Comparison of ENCODE assay signal across 12 cellular contexts in the genomic region with DNA sequence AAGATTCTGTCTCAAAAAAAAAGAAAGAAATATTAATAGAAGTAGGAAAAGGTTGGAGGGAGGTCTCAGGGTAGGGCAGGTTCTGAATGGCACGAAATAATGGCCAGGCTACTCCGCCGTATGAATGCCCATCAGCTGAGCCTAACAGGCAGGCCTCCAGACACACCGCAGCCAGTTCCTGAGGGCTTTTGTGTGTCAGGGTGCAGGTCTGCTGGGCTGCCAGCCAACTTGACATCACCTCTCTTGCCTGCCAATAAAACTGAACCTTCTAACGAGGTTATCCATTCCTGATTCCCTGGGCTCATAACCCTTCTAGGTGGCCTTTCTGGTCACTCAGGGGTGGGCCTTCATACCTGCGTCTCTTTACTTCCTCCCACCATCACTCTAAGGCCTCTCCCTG. TPM values are rescaled to one million over a fixed set of nuclear protein-coding genes. Genes with fewer than 3 reads are reported as not detected.
DNase-seq lines count a peak whose midpoint lies in the region; ATAC-seq lines count a peak whose summit lies in the region.
"Had no signal": no experiment of that assay in that cellular context is flagged by ENCODE, and none has a peak within 500 bp of the region (broad histone marks: within the 10 kb centered on the region; RNA-seq: fewer than 3 reads in every experiment).

No MANE protein-coding gene starts in this region.

- H3K27me3 ChIP-seq in stomach smooth muscle (ENCODE audit: control insufficient read depth in 1 of 2, insufficient read depth in 2 of 2, low read length in 2 of 2) = peaks cover 2 to 4% of the 10 kb centered on the region in 2 donors

- H3K4me1 Mint-ChIP-seq in activated T-helper 17 cell treated with anti-CD3 and anti-CD28 coated beads, Interleukin-2, amount 50 U/mL, for 72 hours = no peaks in the 10 kb centered on the region
- H3K4me1 Mint-ChIP-seq: memory B cell had no signal

- H3K9me3 Mint-ChIP-seq in activated T-helper 17 cell treated with anti-CD3 and anti-CD28 coated beads, Interleukin-2, amount 50 U/mL, for 72 hours = no peaks in the 10 kb centered on the region
- H3K9me3 Mint-ChIP-seq: brain, memory B cell had no signal

- H3K27me3 Mint-ChIP-seq in activated T-helper 17 cell treated with anti-CD3 and anti-CD28 coated beads, Interleukin-2, amount 50 U/mL, for 72 hours = peaks cover 17% of the 10 kb centered on the region

- no peak for ATAC-seq in activated T-helper 17 cell treated with anti-CD3 and anti-CD28 coated beads, Interleukin-2, amount 50 U/mL, for 72 hours (replicated peaks)
- ATAC-seq in HG03457 (IDR thresholded peaks at IDR 0.05; ENCODE audit: unreplicated experiment) = no peak
- ATAC-seq: PC-3 had no signal

- H3K36me3 Mint-ChIP-seq in activated T-helper 17 cell treated with anti-CD3 and anti-CD28 coated beads, Interleukin-2, amount 50 U/mL, for 72 hours (ENCODE audit: low read depth) = no peaks in the 10 kb centered on the region
- H3K36me3 Mint-ChIP-seq: brain, memory B cell had no signal

- no peak overlapping the region for H3K27ac Mint-ChIP-seq in activated T-helper 17 cell treated with anti-CD3 and anti-CD28 coated beads, Interleukin-2, amount 50 U/mL, for 72 hours
- H3K27ac Mint-ChIP-seq: memory B cell had no signal

- H3K4me1 ChIP-seq in stomach smooth muscle (ENCODE audit: control insufficient read depth, insufficient read depth, low read length) = peaks cover 15% of the 10 kb centered on the region

- no peak overlapping the region for H3K4me3 ChIP-seq in stomach smooth muscle (ENCODE audit: low read length in 2 of 2)

- no peak overlapping the region for H3K9ac ChIP-seq in stomach smooth muscle (ENCODE audit: low read length in 2 of 2)

- H3K27ac ChIP-seq in stomach smooth muscle (ENCODE audit: low read length) = peak overlapping the region; percentile 11

- no peaks in the 10 kb centered on the region for H3K9me3 ChIP-seq in stomach smooth muscle (ENCODE audit: control insufficient read depth in 2 of 2, low read length in 2 of 2)

- peak; percentile 9 for DNase-seq in NCI-H2029 treated with DMSO at 0.1 percent for 48 hours (lab: John Stamatoyannopoulos, UW)
- peak; percentile 44 for DNase-seq in cerebellum (ENCODE audit: low spot score)
- peak; percentile 40 for DNase-seq in islet precursor cell
- no peak for DNase-seq in Kasumi-1 (lab: John Stamatoyannopoulos, UW)
- DNase-seq in stimulated activated CD4-positive, alpha-beta T cell treated with anti-CD3 and anti-CD28 coated beads, Interleukin-15, amount 100 ng/mL, for 24 hours = no peak
- DNase-seq: activated T-cell treated with anti-CD3 and anti-CD28 coated beads for 4 hours, PC-3 had no signal

- no peak overlapping the region for H3K4me3 Mint-ChIP-seq in activated T-helper 17 cell treated with anti-CD3 and anti-CD28 coated beads, Interleukin-2, amount 50 U/mL, for 72 hours
- H3K4me3 Mint-ChIP-seq: brain, memory B cell had no signal

- no peaks in the 10 kb centered on the region for H3K36me3 ChIP-seq in stomach smooth muscle (ENCODE audit: control insufficient read depth in 2 of 2, insufficient read depth in 2 of 2, low read length in 2 of 2)

RNA-seq across cellular contexts. Expression of a gene that starts 3.0 kb away (rescaled TPM):
- 5.6 TPM for total RNA-seq in cerebellum
- total RNA-seq in activated T-helper 17 cell treated with anti-CD3 and anti-CD28 coated beads, Interleukin-2, amount 50 U/mL, for 72 hours = 1 to 10 TPM; 2.1 to 3.0 TPM

RNA-seq across cellular contexts. Expression of a gene that starts 15.9 kb away (rescaled TPM):
- 11.5 TPM for total RNA-seq in cerebellum
- total RNA-seq in activated T-helper 17 cell treated with anti-CD3 and anti-CD28 coated beads, Interleukin-2, amount 50 U/mL, for 72 hours = 10 to 100 TPM; 58.5 to 58.8 TPM

RNA-seq across cellular contexts. Expression of a gene that starts 32.4 kb away (rescaled TPM):
- 16.6 TPM for total RNA-seq in cerebellum
- 10 to 100 TPM; 34.5 to 35.4 TPM for total RNA-seq in activated T-helper 17 cell treated with anti-CD3 and anti-CD28 coated beads, Interleukin-2, amount 50 U/mL, for 72 hours

RNA-seq across cellular contexts. Expression of a gene that starts 32.5 kb away (rescaled TPM):
- 59.0 TPM for total RNA-seq in cerebellum
- total RNA-seq in activated T-helper 17 cell treated with anti-CD3 and anti-CD28 coated beads, Interleukin-2, amount 50 U/mL, for 72 hours = 100 to 1,000 TPM; 222 to 241 TPM

Comparison
In these comparisons a context has a peak if more than half of its experiments do, and no peak if none do; other contexts are left out.
1. DNase-seq: peak in NCI-H2029 treated with DMSO at 0.1 percent for 48 hours (single experiment), cerebellum (single experiment) and islet precursor cell (single experiment); none in Kasumi-1 (0 of 2) and stimulated activated CD4-positive, alpha-beta T cell treated with anti-CD3 and anti-CD28 coated beads, Interleukin-15, amount 100 ng/mL, for 24 hours (single experiment).